ENCODE assay signal across 1 cellular context in the genomic region with DNA sequence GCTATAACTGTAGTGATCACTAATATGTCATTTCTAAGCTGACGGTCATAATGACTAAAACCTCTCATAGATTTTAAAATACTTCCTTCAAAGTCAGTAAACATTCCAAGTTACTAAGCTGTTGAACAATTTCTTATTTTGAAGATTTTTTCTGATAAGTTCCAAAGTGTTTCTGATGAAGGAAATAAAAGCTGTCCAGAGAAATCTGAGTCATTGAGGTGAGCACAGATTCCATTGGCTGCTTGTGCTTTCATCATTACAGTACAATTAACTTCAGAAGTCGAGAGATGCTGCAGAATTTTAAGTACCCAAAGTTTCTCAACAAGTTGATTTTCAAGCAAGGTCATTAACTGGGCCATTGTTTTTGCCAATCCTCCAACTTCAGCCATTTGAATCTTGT.
TF ChIP-seq lines count a peak whose summit lies in the region.

No MANE protein-coding gene starts in this region.

TF ChIP-seq in IMR-90, 13 proteins besides CTCF, POLR2A, EP300 and RAD21:
- peak; percentile 43; the same call in 1 of the 2 replicates for TF ChIP-seq CEBPB (IDR thresholded peaks at IDR 0.05; ENCODE audit: low read depth, low read length)
- TF ChIP-seq, protein P1, sequence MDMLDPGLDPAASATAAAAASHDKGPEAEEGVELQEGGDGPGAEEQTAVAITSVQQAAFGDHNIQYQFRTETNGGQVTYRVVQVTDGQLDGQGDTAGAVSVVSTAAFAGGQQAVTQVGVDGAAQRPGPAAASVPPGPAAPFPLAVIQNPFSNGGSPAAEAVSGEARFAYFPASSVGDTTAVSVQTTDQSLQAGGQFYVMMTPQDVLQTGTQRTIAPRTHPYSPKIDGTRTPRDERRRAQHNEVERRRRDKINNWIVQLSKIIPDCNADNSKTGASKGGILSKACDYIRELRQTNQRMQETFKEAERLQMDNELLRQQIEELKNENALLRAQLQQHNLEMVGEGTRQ (IDR thresholded peaks at IDR 0.05; ENCODE audit: low read depth, low read length) = no peak
TF ChIP-seq in IMR-90: peak in this region for 1.
